8 cellular contexts compared by ENCODE assay signal in the genomic region with DNA sequence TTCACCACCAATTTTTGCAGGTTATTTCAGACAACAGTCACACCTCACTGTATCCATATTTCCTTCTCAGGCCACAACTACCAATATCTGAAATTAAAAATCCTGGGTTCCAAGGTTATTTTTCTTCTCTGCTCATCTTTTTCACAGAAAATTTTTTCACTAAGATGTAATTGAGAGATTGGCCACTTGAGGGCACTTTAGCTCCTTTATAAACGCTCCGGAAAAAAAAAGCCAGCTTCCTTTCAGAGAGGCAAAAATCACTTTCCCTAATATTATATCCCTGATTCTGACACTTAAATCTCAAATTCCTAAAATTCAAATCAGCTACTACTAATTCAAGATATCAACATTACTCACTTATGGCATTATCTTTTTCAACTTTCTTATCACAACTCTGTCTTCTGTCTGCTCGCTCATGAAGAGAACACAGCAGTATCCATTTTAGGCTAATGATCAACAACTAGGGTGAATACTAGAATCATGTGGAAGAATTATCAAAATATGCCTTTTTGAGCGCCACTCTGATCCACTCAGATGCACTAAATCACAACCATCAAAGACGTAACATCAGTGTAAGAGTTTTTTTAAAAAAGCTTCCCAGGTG.
DNase-seq lines count a peak whose midpoint lies in the region; ATAC-seq and TF ChIP-seq lines count a peak whose summit lies in the region.

No MANE protein-coding gene starts in this region.

- H3K36me3 ChIP-seq in mammary epithelial cell (ENCODE audit: insufficient read depth, low read length): no peaks in the 10 kb centered on the region
- no peaks in the 10 kb centered on the region for H3K36me3 ChIP-seq in mesenchymal stem cell (ENCODE audit: control insufficient read depth in 1 of 2, insufficient read depth in 2 of 2, low read depth in 1 of 2, low read length in 2 of 2)

- H3K27ac ChIP-seq in AG04450 (ENCODE audit: low read depth, low read length) (no peak overlapping the region), mammary epithelial cell (ENCODE audit: insufficient read depth, low read depth, low read length) (no peak overlapping the region), mesenchymal stem cell (ENCODE audit: low read length, poor library complexity, severe bottlenecking) (no peak overlapping the region)

- no peak overlapping the region for H3K4me3 Mint-ChIP-seq in T-helper 2 cell treated with Interferon-gamma antibody and Interleukin-4, amounts not matched to agents 5 μg/mL and 100 μg/mL, for 36 hours

- intact Hi-C loops in mammary epithelial cell (cut with micrococcal nuclease): loop anchor here (1.0 to 10.0 kb wide), 3 partner anchors 136 to 651 kb away; a partner anchor contains a TSS

- no peak overlapping the region for H3K4ac ChIP-seq in mesenchymal stem cell (ENCODE audit: low read depth in 1 of 2, low read length in 2 of 2)

- DNase-seq in AG04450 (ENCODE audit: low read depth, low spot score) (no peak), NCI-H460 (ENCODE audit: extremely low read depth, low read depth) (peak; percentile 56), mammary epithelial cell (peak; percentile 4), mesenchymal stem cell (peak; percentile 50), H4 (ENCODE audit: low spot score) (no peak)
- no peak for DNase-seq in T-helper 2 cell treated with Interferon-gamma antibody and Interleukin-4, amounts not matched to agents 5 μg/mL and 100 μg/mL, for 36 hours (ENCODE audit: low spot score)

- H3K4me3 ChIP-seq in AG04450 (ENCODE audit: low read depth, low read length) (no peak overlapping the region), mammary epithelial cell (replicated peaks in 1 of 3; ENCODE audit: insufficient read depth in 1 of 3, low read depth in 2 of 3, low read length in 3 of 3) (no peak overlapping the region), mesenchymal stem cell (ENCODE audit: insufficient read depth in 1 of 2, low read depth in 1 of 2, low read length in 2 of 2) (no peak overlapping the region)

- WGBS in mammary epithelial cell (ENCODE audit: low coverage, missing lambda C conversion rate): 42% methylated on average over 5 of the region's 5 CpGs
- WGBS in mesenchymal stem cell: 30% methylated on average over 3 of the region's 5 CpGs

- H2AK5ac ChIP-seq in mesenchymal stem cell (ENCODE audit: low read length, severe bottlenecking): no peak overlapping the region

- no peaks in the 10 kb centered on the region for H3K79me2 ChIP-seq in mammary epithelial cell (ENCODE audit: insufficient read depth, low read length)

- no peaks in the 10 kb centered on the region for H4K20me1 ChIP-seq in mammary epithelial cell (ENCODE audit: insufficient read depth, low read length)

- no peak overlapping the region for H3K18ac ChIP-seq in mesenchymal stem cell (ENCODE audit: low read depth in 1 of 2, low read length in 2 of 2)

- H3K4me2 ChIP-seq in mammary epithelial cell (ENCODE audit: insufficient read depth, low read depth, low read length): no peak overlapping the region
- no peak overlapping the region for H3K4me2 ChIP-seq in mesenchymal stem cell (ENCODE audit: low read length, poor library complexity, severe bottlenecking)

- H4K8ac ChIP-seq in mesenchymal stem cell (ENCODE audit: low read length): no peak overlapping the region

- H3K9ac ChIP-seq in mammary epithelial cell (ENCODE audit: insufficient read depth, low read length) (no peak overlapping the region), mesenchymal stem cell (ENCODE audit: low read length) (peak overlapping the region; percentile 43)

- TF ChIP-seq CTCF in AG04450 (IDR thresholded peaks at IDR 0.05; ENCODE audit: low read depth, low read length): peak; percentile 70
- peak; percentile 53 for TF ChIP-seq CTCF in GM12873 (IDR thresholded peaks at IDR 0.05; ENCODE audit: insufficient read depth, low read depth, low read length, missing control alignments)
- peak; percentile 31 to 58 for TF ChIP-seq CTCF in mammary epithelial cell (conservative IDR thresholded peaks at IDR 0.05 in 1 of 2, IDR thresholded peaks at IDR 0.05 in 1 of 2; ENCODE audit: extremely low read depth in 1 of 2, insufficient read depth in 1 of 2, low read depth in 1 of 2, low read length in 2 of 2)

- H3K4me1 Mint-ChIP-seq in T-helper 2 cell treated with Interferon-gamma antibody and Interleukin-4, amounts not matched to agents 5 μg/mL and 100 μg/mL, for 36 hours (ENCODE audit: low read depth): no peaks in the 10 kb centered on the region

- POLR2A ChIA-PET in AG04450 (lab: Yijun Ruan, JAX): no interaction called here

- no peak overlapping the region for H4K91ac ChIP-seq in mesenchymal stem cell (ENCODE audit: low read length)

- dilution Hi-C loops in mammary epithelial cell (cut with HindIII; ENCODE audit: low sequenced_read_pairs): no loop called here

- in situ Hi-C loops in mammary epithelial cell (cut with MboI; ENCODE audit: low sequenced_read_pairs in 2 of 2): loop anchor here in 1 of 2 donors (10.0 to 25.0 kb wide), 2 partner anchors 111 to 563 kb away; no protein-coding TSS in a partner anchor

- H2BK120ac ChIP-seq in mesenchymal stem cell (ENCODE audit: low read depth, low read length): no peak overlapping the region

- no TSS peak for BruUV-seq in mammary epithelial cell (replicated peaks; lab: Mats Ljungman, UMichigan)

- H3K9me3 ChIP-seq in AG04450 (ENCODE audit: control insufficient read depth, insufficient read depth, low read length): no peaks in the 10 kb centered on the region
- no peaks in the 10 kb centered on the region for H3K9me3 ChIP-seq in mammary epithelial cell (replicated peaks; ENCODE audit: insufficient read depth, low read length)
- H3K9me3 ChIP-seq in mesenchymal stem cell (ENCODE audit: control insufficient read depth, low read length): no peaks in the 10 kb centered on the region

- no peaks in the 10 kb centered on the region for H3K9me3 Mint-ChIP-seq in T-helper 2 cell treated with Interferon-gamma antibody and Interleukin-4, amounts not matched to agents 5 μg/mL and 100 μg/mL, for 36 hours

- H3K27ac Mint-ChIP-seq in T-helper 2 cell treated with Interferon-gamma antibody and Interleukin-4, amounts not matched to agents 5 μg/mL and 100 μg/mL, for 36 hours: no peak overlapping the region

- no peak overlapping the region for H3K23ac ChIP-seq in mesenchymal stem cell (ENCODE audit: low read length in 2 of 2)

- CTCF ChIA-PET in AG04450 (lab: Charles Lee) (interaction anchor here (0.6 to 5.5 kb wide), 40 partner anchors 12 to 774 kb away, joined by 3 to 120 read pairs (median 4); no protein-coding TSS in a partner anchor), mammary epithelial cell (lab: Charles Lee; ENCODE audit: low non-redundant PET) (interaction anchor here (0.6 to 0.7 kb wide), 2 partner anchors 134 to 647 kb away, joined by 4 to 9 read pairs; no protein-coding TSS in a partner anchor)

- H3K27me3 ChIP-seq in AG04450 (ENCODE audit: control insufficient read depth, insufficient read depth, low read length) (no peaks in the 10 kb centered on the region), mammary epithelial cell (ENCODE audit: insufficient read depth, low read length) (no peaks in the 10 kb centered on the region), mesenchymal stem cell (ENCODE audit: control insufficient read depth in 1 of 2, insufficient read depth in 1 of 2, low read length in 2 of 2) (peaks cover 0 to 13% of the 10 kb centered on the region in 2 experiments)

- H2BK12ac ChIP-seq in mesenchymal stem cell (ENCODE audit: low read length in 2 of 2): no peak overlapping the region

- no peaks in the 10 kb centered on the region for H3K36me3 Mint-ChIP-seq in T-helper 2 cell treated with Interferon-gamma antibody and Interleukin-4, amounts not matched to agents 5 μg/mL and 100 μg/mL, for 36 hours (ENCODE audit: low read depth)

- H3K79me1 ChIP-seq in mesenchymal stem cell (replicated peaks; ENCODE audit: low read length, poor library complexity, severe bottlenecking): no peaks in the 10 kb centered on the region

- no peak overlapping the region for H2BK15ac ChIP-seq in mesenchymal stem cell (ENCODE audit: low read depth, poor library complexity, severe bottlenecking)

- H3K4me1 ChIP-seq in mammary epithelial cell (ENCODE audit: insufficient read depth, low read length) (no peaks in the 10 kb centered on the region), mesenchymal stem cell (ENCODE audit: control insufficient read depth, insufficient read depth, low read depth, low read length) (peaks cover 2% of the 10 kb centered on the region)

- H2BK5ac ChIP-seq in mesenchymal stem cell (ENCODE audit: low read depth, low read length, poor library complexity, severe bottlenecking): no peak overlapping the region

- peaks cover 10% of the 10 kb centered on the region for H3K27me3 Mint-ChIP-seq in T-helper 2 cell treated with Interferon-gamma antibody and Interleukin-4, amounts not matched to agents 5 μg/mL and 100 μg/mL, for 36 hours (ENCODE audit: low read depth)

- no peak for ATAC-seq in GM19455 (IDR thresholded peaks at IDR 0.05; ENCODE audit: unreplicated experiment)

- no peak overlapping the region for H3K14ac ChIP-seq in mesenchymal stem cell (ENCODE audit: low read length in 2 of 2)

- H2AFZ ChIP-seq in mammary epithelial cell (ENCODE audit: low read depth, low read length): no peak overlapping the region
- no peak overlapping the region for H2AFZ ChIP-seq in mesenchymal stem cell (ENCODE audit: low read depth, low read length)

Comparison
In these comparisons a context has a peak if more than half of its experiments do, and no peak if none do; other contexts are left out.
1. DNase-seq: peak in NCI-H460 (single experiment), mammary epithelial cell (single experiment) and mesenchymal stem cell (single experiment); none in AG04450 (single experiment), H4 (single experiment) and T-helper 2 cell treated with Interferon-gamma antibody and Interleukin-4, amounts not matched to agents 5 μg/mL and 100 μg/mL, for 36 hours (single experiment).
2. Peak in every context shown above with its lines, with median percentiles within 50 percentile points of each other: CTCF ChIP-seq.